8 cellular contexts compared by ENCODE assay signal in genomic region chr1:205122489-205122882, GRCh38. TPM values are rescaled to one million over a fixed set of nuclear protein-coding genes. Genes with fewer than 3 reads are reported as not detected.
A peak's percentile ranks its signal among the peaks of the same experiment; 100 is the strongest.
DNase-seq lines count a peak whose midpoint lies in the region; ATAC-seq and TF ChIP-seq lines count a peak whose summit lies in the region.

No MANE protein-coding gene starts in this region.

- no peak for DNase-seq in activated T-cell treated with anti-CD3 and anti-CD28 coated beads, Interleukin-2, amount 50 U/mL, for 72 hours
- DNase-seq in activated T-cell treated with anti-CD3 and anti-CD28 coated beads for 4 hours: no peak
- no peak for DNase-seq in SK-N-SH
- no peak for DNase-seq in foreskin fibroblast
- DNase-seq in sciatic nerve (ENCODE audit: low spot score): no peak
- DNase-seq in NCI-H2107 treated with DMSO at 0.1 percent for 48 hours (lab: John Stamatoyannopoulos, UW; ENCODE audit: unreplicated experiment): no peak
- DNase-seq in OCI-M1 (lab: John Stamatoyannopoulos, UW): no peak

- 35% methylated on average over 9 of the region's 9 CpGs for WGBS in SK-N-SH (ENCODE audit: low lambda C conversion rate)

- no peak for TF ChIP-seq EP300 in SK-N-SH (IDR thresholded peaks at IDR 0.05; ENCODE audit: borderline replicate concordance in 1 of 2, low read depth in 1 of 2, low read length in 1 of 2)

- H3K4me1 ChIP-seq in SK-N-SH (ENCODE audit: control insufficient read depth in 1 of 2, insufficient read depth in 2 of 2, low read depth in 1 of 2, low read length in 1 of 2): peaks cover 11 to 17% of the 10 kb centered on the region in 2 experiments; a peak in 3 of 4 replicates

- intact Hi-C loops in sciatic nerve (cut with DNase I): loop anchor here (5.0 kb wide), 1 partner anchor 210 kb away; no protein-coding TSS in a partner anchor

- TF ChIP-seq CTCF in SK-N-SH (IDR thresholded peaks at IDR 0.05) (no peak; the same call in 1 of the 2 replicates), foreskin fibroblast (IDR thresholded peaks at IDR 0.05; ENCODE audit: low read depth, low read length) (no peak)

- no peak for TF ChIP-seq RAD21 in SK-N-SH (IDR thresholded peaks at IDR 0.05; ENCODE audit: low read length)

- H3K36me3 Mint-ChIP-seq in activated T-cell treated with anti-CD3 and anti-CD28 coated beads, Interleukin-2, amount 50 U/mL, for 72 hours (ENCODE audit: insufficient read depth in 2 of 2): peaks cover 1 to 10% of the 10 kb centered on the region in 2 donors

- H3K27me3 Mint-ChIP-seq in activated T-cell treated with anti-CD3 and anti-CD28 coated beads, Interleukin-2, amount 50 U/mL, for 72 hours (ENCODE audit: low read depth): no peaks in the 10 kb centered on the region

- no peaks in the 10 kb centered on the region for H3K9me3 ChIP-seq in SK-N-SH

- peaks cover 35% of the 10 kb centered on the region for H3K4me1 Mint-ChIP-seq in activated T-cell treated with anti-CD3 and anti-CD28 coated beads, Interleukin-2, amount 50 U/mL, for 72 hours (ENCODE audit: low read depth)

- peak overlapping the region; percentile 95 for H3K9ac ChIP-seq in SK-N-SH

- H3K27ac Mint-ChIP-seq in activated T-cell treated with anti-CD3 and anti-CD28 coated beads, Interleukin-2, amount 50 U/mL, for 72 hours: peak overlapping the region; percentile 100

- H3K4me3 Mint-ChIP-seq in activated T-cell treated with anti-CD3 and anti-CD28 coated beads, Interleukin-2, amount 50 U/mL, for 72 hours: peak overlapping the region; percentile 94

- H3K4me2 ChIP-seq in SK-N-SH: peak overlapping the region; percentile 87

- POLR2A ChIA-PET in SK-N-SH (lab: Yijun Ruan, JAX): no interaction called here

- H3K79me2 ChIP-seq in SK-N-SH (ENCODE audit: insufficient read depth): peaks cover 42% of the 10 kb centered on the region

- peak in 1 of 2 donors; percentile 7 for ATAC-seq in activated T-cell treated with anti-CD3 and anti-CD28 coated beads, Interleukin-2, amount 50 U/mL, for 72 hours (replicated peaks in 1 of 2)
- ATAC-seq in sciatic nerve (peak; percentile 18), GM21381 (IDR thresholded peaks at IDR 0.05; ENCODE audit: unreplicated experiment) (no peak)

- H3K36me3 ChIP-seq in SK-N-SH (replicated peaks in 1 of 2; ENCODE audit: control insufficient read depth in 1 of 2, insufficient read depth in 2 of 2, low read length in 1 of 2): peaks cover 0 to 3% of the 10 kb centered on the region in 2 experiments

- H3K27me3 ChIP-seq in SK-N-SH (ENCODE audit: insufficient read depth): no peaks in the 10 kb centered on the region

- no peaks in the 10 kb centered on the region for H4K20me1 ChIP-seq in SK-N-SH (ENCODE audit: insufficient read depth)

- peaks cover 5% of the 10 kb centered on the region for H3F3A ChIP-seq in SK-N-SH (replicated peaks; ENCODE audit: insufficient read depth)

- H3K9me3 Mint-ChIP-seq in activated T-cell treated with anti-CD3 and anti-CD28 coated beads, Interleukin-2, amount 50 U/mL, for 72 hours: no peaks in the 10 kb centered on the region

- peak overlapping the region; percentile 80 to 92 for H3K4me3 ChIP-seq in SK-N-SH (ENCODE audit: low read depth in 2 of 2, low read length in 1 of 2)
- peak overlapping the region; percentile 97 to 98 for H3K4me3 ChIP-seq in foreskin fibroblast (ENCODE audit: low read depth in 1 of 2, low read length in 2 of 2)

- CTCF ChIA-PET in SK-N-SH (lab: Yijun Ruan, JAX): interaction anchor here (0.7 to 3.7 kb wide), 12 partner anchors 12 to 137 kb away, joined by 3 to 19 read pairs (median 3); no protein-coding TSS in a partner anchor

- peak overlapping the region; percentile 87 to 96 for H3K27ac ChIP-seq in SK-N-SH (ENCODE audit: low read depth in 2 of 2, low read length in 1 of 2)

- H2AFZ ChIP-seq in SK-N-SH (ENCODE audit: low read depth): peak overlapping the region; percentile 94

- no peaks in the 10 kb centered on the region for H3K9me2 ChIP-seq in SK-N-SH

TF ChIP-seq in SK-N-SH, 30 proteins besides CTCF, POLR2A, EP300 and RAD21:
- TF ChIP-seq NFIC (IDR thresholded peaks at IDR 0.05; ENCODE audit: borderline replicate concordance): no peak
- TF ChIP-seq GATA2 (CRISPR knock-in tag; IDR thresholded peaks at IDR 0.05): no peak
- no peak for TF ChIP-seq GABPA (IDR thresholded peaks at IDR 0.05; ENCODE audit: low read depth)
- TF ChIP-seq, protein P1, sequence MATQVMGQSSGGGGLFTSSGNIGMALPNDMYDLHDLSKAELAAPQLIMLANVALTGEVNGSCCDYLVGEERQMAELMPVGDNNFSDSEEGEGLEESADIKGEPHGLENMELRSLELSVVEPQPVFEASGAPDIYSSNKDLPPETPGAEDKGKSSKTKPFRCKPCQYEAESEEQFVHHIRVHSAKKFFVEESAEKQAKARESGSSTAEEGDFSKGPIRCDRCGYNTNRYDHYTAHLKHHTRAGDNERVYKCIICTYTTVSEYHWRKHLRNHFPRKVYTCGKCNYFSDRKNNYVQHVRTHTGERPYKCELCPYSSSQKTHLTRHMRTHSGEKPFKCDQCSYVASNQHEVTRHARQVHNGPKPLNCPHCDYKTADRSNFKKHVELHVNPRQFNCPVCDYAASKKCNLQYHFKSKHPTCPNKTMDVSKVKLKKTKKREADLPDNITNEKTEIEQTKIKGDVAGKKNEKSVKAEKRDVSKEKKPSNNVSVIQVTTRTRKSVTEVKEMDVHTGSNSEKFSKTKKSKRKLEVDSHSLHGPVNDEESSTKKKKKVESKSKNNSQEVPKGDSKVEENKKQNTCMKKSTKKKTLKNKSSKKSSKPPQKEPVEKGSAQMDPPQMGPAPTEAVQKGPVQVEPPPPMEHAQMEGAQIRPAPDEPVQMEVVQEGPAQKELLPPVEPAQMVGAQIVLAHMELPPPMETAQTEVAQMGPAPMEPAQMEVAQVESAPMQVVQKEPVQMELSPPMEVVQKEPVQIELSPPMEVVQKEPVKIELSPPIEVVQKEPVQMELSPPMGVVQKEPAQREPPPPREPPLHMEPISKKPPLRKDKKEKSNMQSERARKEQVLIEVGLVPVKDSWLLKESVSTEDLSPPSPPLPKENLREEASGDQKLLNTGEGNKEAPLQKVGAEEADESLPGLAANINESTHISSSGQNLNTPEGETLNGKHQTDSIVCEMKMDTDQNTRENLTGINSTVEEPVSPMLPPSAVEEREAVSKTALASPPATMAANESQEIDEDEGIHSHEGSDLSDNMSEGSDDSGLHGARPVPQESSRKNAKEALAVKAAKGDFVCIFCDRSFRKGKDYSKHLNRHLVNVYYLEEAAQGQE (IDR thresholded peaks at IDR 0.05; ENCODE audit: low read depth, low read length): no peak
- no peak for TF ChIP-seq MEF2A (IDR thresholded peaks at IDR 0.05; ENCODE audit: borderline replicate concordance, low read depth)
- TF ChIP-seq FOSL2 (IDR thresholded peaks at IDR 0.05; ENCODE audit: borderline replicate concordance, low read depth): no peak
- TF ChIP-seq NRF1 (IDR thresholded peaks at IDR 0.05; ENCODE audit: low read depth, low read length): no peak
- no peak for TF ChIP-seq CHD2 (IDR thresholded peaks at IDR 0.05; ENCODE audit: low read length, partially characterized antibody)
- TF ChIP-seq USF2 (IDR thresholded peaks at IDR 0.05; ENCODE audit: borderline replicate concordance, low read depth, low read length): no peak
- no peak for TF ChIP-seq RCOR1 (IDR thresholded peaks at IDR 0.05; ENCODE audit: low read length)

RNA-seq across cellular contexts. Expression of gene RBBP5, which starts 0.7 kb away (rescaled TPM):
- 10 to 100 TPM; 19.9 to 28.4 TPM for total RNA-seq in activated T-cell treated with anti-CD3 and anti-CD28 coated beads, Interleukin-2, amount 50 U/mL, for 72 hours
- polyA plus RNA-seq in SK-N-SH (2012; rRNA removed): 5.7 and 7.7 TPM in 2 replicates
- 8.5 and 9.2 TPM in 2 replicates for polyA plus RNA-seq in SK-N-SH (2012; cell fraction: cytosol; rRNA removed)
- polyA plus RNA-seq in SK-N-SH (2012; cell fraction: nucleus; rRNA removed): 2.3 and 4.0 TPM in 2 replicates
- 18.1 TPM for total RNA-seq in sciatic nerve

RNA-seq across cellular contexts. Expression of gene TMEM81, which starts 38.2 kb away (rescaled TPM):
- total RNA-seq in activated T-cell treated with anti-CD3 and anti-CD28 coated beads, Interleukin-2, amount 50 U/mL, for 72 hours: 1 to 10 TPM; 5.2 to 6.1 TPM
- 1.8 and 2.7 TPM in 2 replicates for polyA plus RNA-seq in SK-N-SH (2012; rRNA removed)
- polyA plus RNA-seq in SK-N-SH (2012; cell fraction: cytosol; rRNA removed): 2.2 and 2.3 TPM in 2 replicates
- polyA plus RNA-seq in SK-N-SH (2012; cell fraction: nucleus; rRNA removed): 1.9 and 3.8 TPM in 2 replicates
- 2.8 TPM for total RNA-seq in sciatic nerve
